ENCODE assay signal across 8 cellular contexts in the genomic region with DNA sequence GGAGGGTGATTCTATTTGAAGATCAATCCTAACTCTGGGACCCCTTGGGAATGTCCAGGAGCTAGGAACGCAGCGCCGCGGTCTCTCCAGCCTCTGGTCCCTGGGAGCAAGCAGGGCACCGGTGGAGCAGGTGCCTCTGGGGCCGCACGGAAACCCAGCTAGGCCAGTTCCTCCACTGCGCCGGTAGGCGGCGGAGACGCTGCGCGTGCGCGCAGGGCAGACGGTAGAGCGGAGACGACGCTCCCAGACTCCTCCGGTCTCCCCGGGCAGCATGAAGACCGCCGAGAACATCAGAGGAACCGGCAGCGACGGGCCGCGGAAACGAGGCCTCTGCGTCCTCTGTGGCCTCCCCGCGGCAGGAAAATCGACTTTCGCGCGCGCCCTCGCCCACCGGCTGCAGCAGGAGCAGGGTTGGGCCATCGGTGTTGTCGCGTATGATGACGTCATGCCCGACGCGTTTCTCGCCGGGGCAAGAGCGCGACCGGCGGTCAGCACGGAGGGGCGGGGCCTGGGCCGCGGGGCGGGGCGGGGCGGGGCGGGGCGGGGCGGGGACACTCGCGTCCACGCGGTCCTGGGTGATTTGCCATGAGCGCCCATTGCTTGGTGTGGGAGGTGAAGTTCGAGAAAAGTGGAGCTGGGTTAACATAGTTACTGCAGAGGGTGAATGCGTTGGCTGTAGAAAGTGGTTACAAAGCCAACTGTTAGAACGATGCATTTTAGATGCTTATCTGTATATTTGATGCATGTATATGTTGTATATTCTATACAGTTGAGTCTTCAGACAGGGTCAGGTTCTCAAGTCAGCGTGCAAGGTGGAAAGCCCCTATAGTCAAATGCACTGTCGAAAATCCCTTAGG. TPM values are rescaled to one million over a fixed set of nuclear protein-coding genes. Genes with fewer than 3 reads are reported as not detected.
A peak's percentile ranks its signal among the peaks of the same experiment; 100 is the strongest.
DNase-seq lines count a peak whose midpoint lies in the region; ATAC-seq and TF ChIP-seq lines count a peak whose summit lies in the region.

A gene with protein sequence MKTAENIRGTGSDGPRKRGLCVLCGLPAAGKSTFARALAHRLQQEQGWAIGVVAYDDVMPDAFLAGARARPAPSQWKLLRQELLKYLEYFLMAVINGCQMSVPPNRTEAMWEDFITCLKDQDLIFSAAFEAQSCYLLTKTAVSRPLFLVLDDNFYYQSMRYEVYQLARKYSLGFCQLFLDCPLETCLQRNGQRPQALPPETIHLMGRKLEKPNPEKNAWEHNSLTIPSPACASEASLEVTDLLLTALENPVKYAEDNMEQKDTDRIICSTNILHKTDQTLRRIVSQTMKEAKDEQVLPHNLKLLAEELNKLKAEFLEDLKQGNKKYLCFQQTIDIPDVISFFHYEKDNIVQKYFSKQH (plus strand): TSS at position 193 of the 857 bp plus-strand sequence. CDS start 79 bp downstream, at position 272.

- no peaks in the 10 kb centered on the region for H3K36me3 Mint-ChIP-seq in IgD-negative memory B cell

- H3K4me3 Mint-ChIP-seq in IgD-negative memory B cell = peak within 1 kb of the TSS; percentile 91 to 96 (median 95)

- H3K4me2 ChIP-seq in OCI-LY7 (ENCODE audit: low read length) = peak within 1 kb of the TSS; percentile 100

- H3K4me3 ChIP-seq in OCI-LY7 (ENCODE audit: low read depth, low read length, poor library complexity, severe bottlenecking) = peak within 1 kb of the TSS; percentile 72
- peak within 1 kb of the TSS; percentile 84 for H3K4me3 ChIP-seq in epithelial cell of proximal tubule (ENCODE audit: low read depth, low read length)

- CTCF ChIA-PET in OCI-LY7 (lab: Charles Lee; ENCODE audit: unreplicated experiment) = no interaction called here

- no peaks in the 10 kb centered on the region for H3K9me2 ChIP-seq in OCI-LY7 (ENCODE audit: insufficient read depth, low read length)

- H3K4me1 ChIP-seq in OCI-LY7 (ENCODE audit: insufficient read depth, low read length, poor library complexity, severe bottlenecking) = peaks cover 16% of the 10 kb centered on the region

- POLR2A ChIA-PET in OCI-LY7 (lab: Charles Lee) = interaction anchor here (0.6 to 2.0 kb wide), 11 partner anchors 23 to 1010 kb away, joined by 3 to 7 read pairs (median 4); partner anchors contain the start of genes ACADSB, BUB3, C10orf88 and IKZF5

- H3K36me3 ChIP-seq in OCI-LY7 (ENCODE audit: insufficient read depth, low read length) = peaks cover 8% of the 10 kb centered on the region; the same call in 1 of the 2 replicates

- BruUV-seq in OCI-LY7 (replicated peaks; lab: Mats Ljungman, UMichigan) = TSS peak; percentile 91

- peak; percentile 95 for DNase-seq in DMS53 (lab: John Stamatoyannopoulos, UW)
- DNase-seq in OCI-LY7 (ENCODE audit: low spot score) = peak; percentile 92
- peak; percentile 86 for DNase-seq in activated T-cell treated with anti-CD3 and anti-CD28 coated beads for 48 hours (ENCODE audit: low read depth)
- DNase-seq in epithelial cell of proximal tubule (ENCODE audit: low read depth) = peak; percentile 47
- peak; percentile 92 for DNase-seq in mucosa of gallbladder (ENCODE audit: low spot score)
- peak; percentile 82 for DNase-seq in stimulated activated CD8-positive, alpha-beta memory T cell treated with anti-CD3 and anti-CD28 coated beads, Interleukin-4, amount 100 ng/mL, for 24 hours (ENCODE audit: low read depth)

- ATAC-seq in GM21576 (IDR thresholded peaks at IDR 0.05; ENCODE audit: unreplicated experiment) = peak; percentile 97

- H3K27ac Mint-ChIP-seq in IgD-negative memory B cell = peak within 1 kb of the TSS; percentile 97 to 99 (median 98)

- H2AFZ ChIP-seq in OCI-LY7 (ENCODE audit: low read length) = peak within 1 kb of the TSS; percentile 98

- intact Hi-C loops in OCI-LY7 (cut with micrococcal nuclease; ENCODE audit: unreplicated experiment) = loop anchor here (1.0 kb wide), 2 partner anchors 26 to 28 kb away; partner anchors contain the start of genes C10orf88 and IKZF5

- no peaks in the 10 kb centered on the region for H3K27me3 Mint-ChIP-seq in IgD-negative memory B cell

- peaks cover 13 to 19% (median 18%) of the 10 kb centered on the region in 3 donors for H3K4me1 Mint-ChIP-seq in IgD-negative memory B cell

- H4K20me1 ChIP-seq in OCI-LY7 (ENCODE audit: insufficient read depth, low read length) = no peaks in the 10 kb centered on the region

- no peaks in the 10 kb centered on the region for H3K9me3 Mint-ChIP-seq in IgD-negative memory B cell

- H3K27ac ChIP-seq in OCI-LY7 (ENCODE audit: low read depth, low read length, poor library complexity, severe bottlenecking) = peak within 1 kb of the TSS; percentile 73

- TF ChIP-seq CTCF in OCI-LY7 (conservative IDR thresholded peaks at IDR 0.05; ENCODE audit: low read length) (peak; percentile 74), epithelial cell of proximal tubule (conservative IDR thresholded peaks at IDR 0.05; ENCODE audit: low read depth, low read length) (peak; percentile 82)

- H3K9me3 ChIP-seq in OCI-LY7 (ENCODE audit: low read length) = no peaks in the 10 kb centered on the region

- H3K79me2 ChIP-seq in OCI-LY7 (ENCODE audit: insufficient read depth, low read depth, low read length) = peaks cover 3% of the 10 kb centered on the region; the same call in 1 of the 2 replicates

RNA-seq across cellular contexts. Expression of the gene that starts here (rescaled TPM):
- polyA plus RNA-seq in IgD-negative memory B cell = 7.0 TPM
- 4.9 and 7.4 TPM in 2 replicates for total RNA-seq in OCI-LY7 (2014; rRNA removed; shearing (Covaris generic))
- 8.0 and 8.9 TPM in 2 replicates for total RNA-seq in OCI-LY7 (2022)
- 3.0 and 4.6 TPM in 2 replicates for total RNA-seq in epithelial cell of proximal tubule
- 9.4 TPM for total RNA-seq in mucosa of gallbladder

Comparison
In these comparisons a context has a peak if more than half of its experiments do, and no peak if none do; other contexts are left out.
1. Peak in every context shown above with its lines: DNase-seq, ATAC-seq, H3K4me3 ChIP-seq and H3K27ac ChIP-seq.